In the genomic region with DNA sequence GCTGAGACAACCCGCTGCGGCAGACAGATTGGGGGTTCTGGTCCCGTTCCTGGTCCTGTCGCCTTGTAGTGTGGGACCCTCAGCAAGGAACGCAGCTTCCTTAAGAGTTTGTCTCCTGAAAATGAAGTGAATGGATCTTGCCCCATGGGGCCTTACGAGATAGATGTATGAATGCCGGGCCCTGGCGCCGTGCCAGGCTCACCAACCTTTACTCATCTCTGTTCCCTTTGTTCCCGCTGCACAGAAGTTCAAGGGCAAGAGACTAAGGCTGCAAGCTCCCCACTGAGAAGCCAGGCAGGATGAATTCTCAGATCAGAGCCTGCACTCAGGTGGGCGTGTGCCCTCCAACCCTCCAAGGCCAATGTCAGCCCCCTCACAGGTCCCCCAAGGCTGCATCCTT, we compare ENCODE assay signal across 18 cellular contexts.
DNase-seq lines count a peak whose midpoint lies in the region; ATAC-seq and TF ChIP-seq lines count a peak whose summit lies in the region.
"Had no signal": no experiment of that assay in that cellular context is flagged by ENCODE, and none has a peak within 500 bp of the region (broad histone marks: within the 10 kb centered on the region; RNA-seq: fewer than 3 reads in every experiment).

No MANE protein-coding gene starts in this region.

- intact Hi-C loops in Caco-2 (cut with micrococcal nuclease; ENCODE audit: unreplicated experiment), result no loop called here

- H3K4me1 ChIP-seq in HEK293 (ENCODE audit: control insufficient read depth, insufficient read depth, low read length) (peaks cover 12% of the 10 kb centered on the region), foreskin keratinocyte (no peaks in the 10 kb centered on the region), Caco-2 (no peaks in the 10 kb centered on the region)
- H3K4me1 ChIP-seq: gastrocnemius medialis had no signal

- H3K27me3 ChIP-seq in foreskin keratinocyte (peaks cover 24% of the 10 kb centered on the region), Caco-2 (replicated peaks; ENCODE audit: control insufficient read depth, insufficient read depth, low read length) (peaks cover 1% of the 10 kb centered on the region; the same call in 1 of the 2 replicates)
- H3K27me3 ChIP-seq: gastrocnemius medialis had no signal

- no peak overlapping the region for H3K4me3 Mint-ChIP-seq in Caco-2 (ENCODE audit: unreplicated experiment)
- H3K4me3 Mint-ChIP-seq: activated naive CD8-positive, alpha-beta T cell; type B pancreatic cell had no signal

- no peak overlapping the region for H3K27ac Mint-ChIP-seq in Caco-2 (ENCODE audit: unreplicated experiment)
- H3K27ac Mint-ChIP-seq: activated naive CD8-positive, alpha-beta T cell; type B pancreatic cell had no signal

- H3K4me3 ChIP-seq in HEK293 (ENCODE audit: low read depth, low read length), result no peak overlapping the region
- no peak overlapping the region for H3K4me3 ChIP-seq in Caco-2 (ENCODE audit: low read depth, low read length)
- H3K4me3 ChIP-seq: gastrocnemius medialis, GM23248 had no signal

- CTCF ChIA-PET in HEK293 (lab: Yijun Ruan, JAX) (interaction anchor here (0.7 kb wide), 1 partner anchor 348 kb away, joined by 3 read pairs; no protein-coding TSS in a partner anchor), Caco-2 (lab: Charles Lee) (no interaction called here)

- H3K9me3 ChIP-seq in HEK293 (ENCODE audit: control insufficient read depth, insufficient read depth, low read depth, low read length) (no peaks in the 10 kb centered on the region), Caco-2 (no peaks in the 10 kb centered on the region)
- H3K9me3 ChIP-seq: gastrocnemius medialis had no signal

- peak; percentile 33 for ATAC-seq in foreskin keratinocyte
- ATAC-seq in GM21786 (IDR thresholded peaks at IDR 0.05; ENCODE audit: unreplicated experiment), result no peak
- no peak for ATAC-seq in GM19395 (IDR thresholded peaks at IDR 0.05; ENCODE audit: unreplicated experiment)
- ATAC-seq: gastrocnemius medialis, sciatic nerve had no signal

- TF ChIP-seq CTCF in HEK293 (tag by site-specific recombination; IDR thresholded peaks at IDR 0.05), result no peak
- no peak for TF ChIP-seq CTCF in foreskin keratinocyte (conservative IDR thresholded peaks at IDR 0.05)
- no peak for TF ChIP-seq CTCF in Caco-2 (IDR thresholded peaks at IDR 0.05; ENCODE audit: insufficient read depth in 1 of 2, low read depth in 1 of 2, low read length in 1 of 2, severe bottlenecking in 1 of 2, unreplicated experiment in 1 of 2)

- H3K36me3 Mint-ChIP-seq in Caco-2 (ENCODE audit: insufficient read depth, unreplicated experiment), result no peaks in the 10 kb centered on the region
- H3K36me3 Mint-ChIP-seq: activated naive CD8-positive, alpha-beta T cell; type B pancreatic cell had no signal

- DNase-seq in NCI-H2029 (lab: John Stamatoyannopoulos, UW), result peak; percentile 19
- DNase-seq in NCI-H2029 treated with DMSO at 0.1 percent for 48 hours (lab: John Stamatoyannopoulos, UW), result no peak
- DNase-seq in NCI-H345 treated with DMSO at 0.1 percent for 48 hours (lab: John Stamatoyannopoulos, UW; ENCODE audit: unreplicated experiment), result peak; percentile 71
- DNase-seq in foreskin keratinocyte, result peak in 1 of 2 donors; percentile 29
- DNase-seq in Caco-2, result no peak
- DNase-seq: activated CD4-positive, CD25-positive, alpha-beta regulatory T cell; activated T-cell treated with anti-CD3 and anti-CD28 coated beads, Interleukin-2, amount 50 U/mL, for 1 hour; gastrocnemius medialis; GM23248; nucleus accumbens; PC-3; stimulated activated CD4-positive, alpha-beta T cell treated with anti-CD3 and anti-CD28 coated beads, Interleukin-4, amount 100 ng/mL, for 1 hour had no signal

- POLR2A ChIA-PET in HEK293 (lab: Yijun Ruan, JAX) (no interaction called here), Caco-2 (lab: Charles Lee) (no interaction called here)

- H3K9me3 Mint-ChIP-seq in Caco-2 (ENCODE audit: unreplicated experiment), result no peaks in the 10 kb centered on the region
- H3K9me3 Mint-ChIP-seq: type B pancreatic cell had no signal

- no peaks in the 10 kb centered on the region for H3K36me3 ChIP-seq in HEK293 (ENCODE audit: control insufficient read depth in 2 of 2, insufficient read depth in 1 of 2, low read length in 2 of 2)
- H3K36me3 ChIP-seq in Caco-2 (ENCODE audit: control insufficient read depth, insufficient read depth, low read length), result no peaks in the 10 kb centered on the region
- H3K36me3 ChIP-seq: gastrocnemius medialis had no signal

- H3K4me1 Mint-ChIP-seq in Caco-2 (ENCODE audit: low read depth, unreplicated experiment), result no peaks in the 10 kb centered on the region

- H3K27me3 Mint-ChIP-seq in Caco-2 (ENCODE audit: insufficient read depth, unreplicated experiment), result peaks cover 33% of the 10 kb centered on the region
- H3K27me3 Mint-ChIP-seq: activated naive CD8-positive, alpha-beta T cell had no signal

- BruUV-seq in Caco-2 (replicated peaks; lab: Mats Ljungman, UMichigan), result no TSS peak

- no peak overlapping the region for H3K27ac ChIP-seq in HEK293 (ENCODE audit: extremely low read depth, low read depth, low read length)
- H3K27ac ChIP-seq in foreskin keratinocyte, result no peak overlapping the region
- H3K27ac ChIP-seq: gastrocnemius medialis, GM23248 had no signal

TF ChIP-seq in HEK293, 187 proteins besides CTCF, POLR2A, EP300 and RAD21:
- TF ChIP-seq ZBTB17 (tag by site-specific recombination; IDR thresholded peaks at IDR 0.05), result peak; percentile 24; the same call in 1 of the 2 replicates
- TF ChIP-seq ZNF660 (tag by site-specific recombination; IDR thresholded peaks at IDR 0.05), result 0 out of 2 replicates have a peak, but pooled peaks have one; percentile 55
- peak; percentile 38; the same call in 1 of the 2 replicates for TF ChIP-seq KLF10 (tag by site-specific recombination; IDR thresholded peaks at IDR 0.05)
- TF ChIP-seq ZNF184 (tag by site-specific recombination; IDR thresholded peaks at IDR 0.05), result 0 out of 2 replicates have a peak, but pooled peaks have one; percentile 17
- no peak for TF ChIP-seq IKZF3 (tag by site-specific recombination; IDR thresholded peaks at IDR 0.05)
- 0 out of 2 replicates have a peak, but pooled peaks have one; percentile 50 for TF ChIP-seq ZFP69B (tag by site-specific recombination; IDR thresholded peaks at IDR 0.05)
- peak; percentile 28 for TF ChIP-seq ZIC2 (tag by site-specific recombination; IDR thresholded peaks at IDR 0.05)
- TF ChIP-seq KLF7 (tag by site-specific recombination; IDR thresholded peaks at IDR 0.05; ENCODE audit: borderline replicate concordance), result no peak
- TF ChIP-seq ZBTB21 (tag by site-specific recombination; IDR thresholded peaks at IDR 0.05), result no peak
- no peak for TF ChIP-seq ZNF548 (tag by site-specific recombination; IDR thresholded peaks at IDR 0.05)
- TF ChIP-seq, protein P1, sequence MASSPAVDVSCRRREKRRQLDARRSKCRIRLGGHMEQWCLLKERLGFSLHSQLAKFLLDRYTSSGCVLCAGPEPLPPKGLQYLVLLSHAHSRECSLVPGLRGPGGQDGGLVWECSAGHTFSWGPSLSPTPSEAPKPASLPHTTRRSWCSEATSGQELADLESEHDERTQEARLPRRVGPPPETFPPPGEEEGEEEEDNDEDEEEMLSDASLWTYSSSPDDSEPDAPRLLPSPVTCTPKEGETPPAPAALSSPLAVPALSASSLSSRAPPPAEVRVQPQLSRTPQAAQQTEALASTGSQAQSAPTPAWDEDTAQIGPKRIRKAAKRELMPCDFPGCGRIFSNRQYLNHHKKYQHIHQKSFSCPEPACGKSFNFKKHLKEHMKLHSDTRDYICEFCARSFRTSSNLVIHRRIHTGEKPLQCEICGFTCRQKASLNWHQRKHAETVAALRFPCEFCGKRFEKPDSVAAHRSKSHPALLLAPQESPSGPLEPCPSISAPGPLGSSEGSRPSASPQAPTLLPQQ (tag by site-specific recombination; IDR thresholded peaks at IDR 0.05), result 0 out of 2 replicates have a peak, but pooled peaks have one; percentile 21
- TF ChIP-seq ZNF48 (tag by site-specific recombination; IDR thresholded peaks at IDR 0.05), result no peak
- TF ChIP-seq, protein P2, sequence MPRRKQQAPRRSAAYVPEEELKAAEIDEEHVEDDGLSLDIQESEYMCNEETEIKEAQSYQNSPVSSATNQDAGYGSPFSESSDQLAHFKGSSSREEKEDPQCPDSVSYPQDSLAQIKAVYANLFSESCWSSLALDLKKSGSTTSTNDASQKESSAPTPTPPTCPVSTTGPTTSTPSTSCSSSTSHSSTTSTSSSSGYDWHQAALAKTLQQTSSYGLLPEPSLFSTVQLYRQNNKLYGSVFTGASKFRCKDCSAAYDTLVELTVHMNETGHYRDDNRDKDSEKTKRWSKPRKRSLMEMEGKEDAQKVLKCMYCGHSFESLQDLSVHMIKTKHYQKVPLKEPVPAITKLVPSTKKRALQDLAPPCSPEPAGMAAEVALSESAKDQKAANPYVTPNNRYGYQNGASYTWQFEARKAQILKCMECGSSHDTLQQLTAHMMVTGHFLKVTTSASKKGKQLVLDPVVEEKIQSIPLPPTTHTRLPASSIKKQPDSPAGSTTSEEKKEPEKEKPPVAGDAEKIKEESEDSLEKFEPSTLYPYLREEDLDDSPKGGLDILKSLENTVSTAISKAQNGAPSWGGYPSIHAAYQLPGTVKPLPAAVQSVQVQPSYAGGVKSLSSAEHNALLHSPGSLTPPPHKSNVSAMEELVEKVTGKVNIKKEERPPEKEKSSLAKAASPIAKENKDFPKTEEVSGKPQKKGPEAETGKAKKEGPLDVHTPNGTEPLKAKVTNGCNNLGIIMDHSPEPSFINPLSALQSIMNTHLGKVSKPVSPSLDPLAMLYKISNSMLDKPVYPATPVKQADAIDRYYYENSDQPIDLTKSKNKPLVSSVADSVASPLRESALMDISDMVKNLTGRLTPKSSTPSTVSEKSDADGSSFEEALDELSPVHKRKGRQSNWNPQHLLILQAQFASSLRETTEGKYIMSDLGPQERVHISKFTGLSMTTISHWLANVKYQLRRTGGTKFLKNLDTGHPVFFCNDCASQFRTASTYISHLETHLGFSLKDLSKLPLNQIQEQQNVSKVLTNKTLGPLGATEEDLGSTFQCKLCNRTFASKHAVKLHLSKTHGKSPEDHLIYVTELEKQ (tag by site-specific recombination; IDR thresholded peaks at IDR 0.05; ENCODE audit: borderline replicate concordance), result no peak
- 0 out of 2 replicates have a peak, but pooled peaks have one; percentile 51 for TF ChIP-seq ZNF112 (tag by site-specific recombination; IDR thresholded peaks at IDR 0.05)
TF ChIP-seq in HEK293: peak in this region for 8.

Comparison
In these comparisons a context has a peak if more than half of its experiments do, and no peak if none do; other contexts are left out.
1. DNase-seq: peak in NCI-H2029 (single experiment) and NCI-H345 treated with DMSO at 0.1 percent for 48 hours (single experiment); none in NCI-H2029 treated with DMSO at 0.1 percent for 48 hours (single experiment) and Caco-2 (0 of 2).